Comparison of ENCODE assay signal across 24 cellular contexts in the genomic region with DNA sequence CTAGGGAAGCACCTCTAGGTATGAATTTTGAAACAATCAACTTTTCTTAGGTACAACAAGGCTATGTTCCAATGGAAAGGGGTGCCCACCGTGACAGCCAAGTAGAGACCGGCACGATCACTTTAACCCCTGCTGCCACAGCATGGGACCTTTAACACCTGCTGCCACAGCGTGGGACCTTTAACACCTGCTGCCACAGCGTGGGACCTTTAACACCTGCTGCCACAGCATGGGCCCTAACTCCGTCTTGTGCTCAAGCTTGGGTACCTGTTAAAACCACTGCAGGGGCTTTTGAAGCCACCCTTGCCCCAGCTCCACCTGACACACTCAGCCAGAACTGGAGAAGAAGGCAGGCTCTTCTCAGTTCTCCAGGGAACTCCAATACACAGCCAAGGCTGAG. TPM values are rescaled to one million over a fixed set of nuclear protein-coding genes. Genes with fewer than 3 reads are reported as not detected.
DNase-seq lines count a peak whose midpoint lies in the region; ATAC-seq and TF ChIP-seq lines count a peak whose summit lies in the region.
"Had no signal": no experiment of that assay in that cellular context is flagged by ENCODE, and none has a peak within 500 bp of the region (broad histone marks: within the 10 kb centered on the region; RNA-seq: fewer than 3 reads in every experiment).

No MANE protein-coding gene starts in this region.

- H3K4me2 ChIP-seq in BLaER1: peak overlapping the region; percentile 96
- H3K4me2 ChIP-seq: A549 had no signal

- H3K4me3 Mint-ChIP-seq in Caco-2 (ENCODE audit: unreplicated experiment) (no peak overlapping the region), WTC11 (no peak overlapping the region)
- H3K4me3 Mint-ChIP-seq: CD8-positive, alpha-beta T cell had no signal

- peaks cover 93% of the 10 kb centered on the region for H3K4me1 ChIP-seq in BLaER1
- peaks cover 33% of the 10 kb centered on the region for H3K4me1 ChIP-seq in Caco-2

- TF ChIP-seq CTCF in Caco-2 (IDR thresholded peaks at IDR 0.05; ENCODE audit: insufficient read depth in 1 of 2, low read depth in 1 of 2, low read length in 1 of 2, severe bottlenecking in 1 of 2, unreplicated experiment in 1 of 2): no peak
- no peak for TF ChIP-seq CTCF in WTC11 (IDR thresholded peaks at IDR 0.05)

- peaks cover 41% of the 10 kb centered on the region for H3K36me3 ChIP-seq in BLaER1
- no peaks in the 10 kb centered on the region; the same call in 1 of the 2 replicates for H3K36me3 ChIP-seq in Caco-2 (ENCODE audit: control insufficient read depth, insufficient read depth, low read length)

- H3K27ac Mint-ChIP-seq in Caco-2 (ENCODE audit: unreplicated experiment): peak overlapping the region; percentile 21
- peak overlapping the region; percentile 44 for H3K27ac Mint-ChIP-seq in WTC11

- H3K4me1 Mint-ChIP-seq in Caco-2 (ENCODE audit: low read depth, unreplicated experiment): peaks cover 27% of the 10 kb centered on the region
- peaks cover 24% of the 10 kb centered on the region for H3K4me1 Mint-ChIP-seq in WTC11

- H3K9me3 ChIP-seq in BLaER1 (no peaks in the 10 kb centered on the region), Caco-2 (no peaks in the 10 kb centered on the region)
- H3K9me3 ChIP-seq: A549, Peyer's patch had no signal

- peaks cover 9% of the 10 kb centered on the region for H3K9me3 Mint-ChIP-seq in Caco-2 (ENCODE audit: unreplicated experiment)
- no peaks in the 10 kb centered on the region for H3K9me3 Mint-ChIP-seq in WTC11
- H3K9me3 Mint-ChIP-seq: CD8-positive, alpha-beta T cell had no signal

- ATAC-seq in WTC11 (no peak), GM21737 (IDR thresholded peaks at IDR 0.05; ENCODE audit: unreplicated experiment) (no peak)
- ATAC-seq: A549; CD8-positive, alpha-beta T cell; GM12878; HCT116 had no signal

- peak overlapping the region; percentile 80; the same call in 1 of the 2 replicates for H3K9ac ChIP-seq in BLaER1

- no TSS peak for BruUV-seq in Caco-2 (replicated peaks; lab: Mats Ljungman, UMichigan)

- DNase-seq in Caco-2 (no peak), WTC11 (ENCODE audit: low spot score) (no peak), posterior vena cava (ENCODE audit: low spot score) (peak; percentile 35), nucleus accumbens (lab: John Stamatoyannopoulos, UW) (no peak), substantia nigra (lab: John Stamatoyannopoulos, UW) (no peak)
- DNase-seq: AML-193; CD8-positive, alpha-beta T cell; DMS 273 treated with DMSO at 0.1 percent for 48 hours; DMS79; EL; GDM1; NCI-H1048; NCI-H1436 treated with DMSO at 0.1 percent for 48 hours; NCI-H2029 treated with DMSO at 0.1 percent for 48 hours; NCI-H510A; NCI-H69; SHP77 treated with DMSO at 0.1 percent for 48 hours had no signal

- peak overlapping the region; percentile 96 for H3K27ac ChIP-seq in BLaER1
- no peak overlapping the region for H3K27ac ChIP-seq in substantia nigra (ENCODE audit: low read depth, low read length, poor library complexity, severe bottlenecking)
- H3K27ac ChIP-seq: A549, C4-2B, Peyer's patch had no signal

- CTCF ChIA-PET in Caco-2 (lab: Charles Lee): no interaction called here
- CTCF ChIA-PET in WTC11 (lab: Charles Lee): interaction anchor here (1.0 to 2.0 kb wide), 2 partner anchors 12 to 20 kb away, joined by 4 to 6 read pairs; no protein-coding TSS in a partner anchor

- H3K27me3 Mint-ChIP-seq in Caco-2 (ENCODE audit: insufficient read depth, unreplicated experiment) (no peaks in the 10 kb centered on the region), WTC11 (ENCODE audit: low read depth) (no peaks in the 10 kb centered on the region; the same call in 1 of the 2 replicates)

- H3K36me3 Mint-ChIP-seq in Caco-2 (ENCODE audit: insufficient read depth, unreplicated experiment): peaks cover 71% of the 10 kb centered on the region
- H3K36me3 Mint-ChIP-seq in WTC11: peaks cover 35% of the 10 kb centered on the region

- H3K4me3 ChIP-seq in BLaER1 (no peak overlapping the region), Caco-2 (ENCODE audit: low read depth, low read length) (no peak overlapping the region)
- H3K4me3 ChIP-seq: A549, GM12878, Peyer's patch had no signal

- intact Hi-C loops in Caco-2 (cut with micrococcal nuclease; ENCODE audit: unreplicated experiment): no loop called here
- intact Hi-C loops in posterior vena cava (cut with DNase I): loop anchor here in 1 of 2 donors (5.0 kb wide), 1 partner anchor 418 kb away; no protein-coding TSS in a partner anchor

- H3K27me3 ChIP-seq in BLaER1: no peaks in the 10 kb centered on the region
- H3K27me3 ChIP-seq in Caco-2 (replicated peaks; ENCODE audit: control insufficient read depth, insufficient read depth, low read length): no peaks in the 10 kb centered on the region
- H3K27me3 ChIP-seq: Peyer's patch had no signal

- POLR2A ChIA-PET in Caco-2 (lab: Charles Lee): no interaction called here
- POLR2A ChIA-PET in WTC11 (lab: Charles Lee): no interaction called here

- no peaks in the 10 kb centered on the region; the same call in 1 of the 2 replicates for H4K20me1 ChIP-seq in BLaER1

TF ChIP-seq in WTC11, 78 proteins besides CTCF, POLR2A, EP300 and RAD21:
- TF ChIP-seq SMAD4 (CRISPR knock-in tag; IDR thresholded peaks at IDR 0.05) (no peak), ZNF423 (CRISPR knock-in tag; IDR thresholded peaks at IDR 0.05) (peak; percentile 24; the same call in 1 of the 2 replicates)
- TF ChIP-seq, protein P1, sequence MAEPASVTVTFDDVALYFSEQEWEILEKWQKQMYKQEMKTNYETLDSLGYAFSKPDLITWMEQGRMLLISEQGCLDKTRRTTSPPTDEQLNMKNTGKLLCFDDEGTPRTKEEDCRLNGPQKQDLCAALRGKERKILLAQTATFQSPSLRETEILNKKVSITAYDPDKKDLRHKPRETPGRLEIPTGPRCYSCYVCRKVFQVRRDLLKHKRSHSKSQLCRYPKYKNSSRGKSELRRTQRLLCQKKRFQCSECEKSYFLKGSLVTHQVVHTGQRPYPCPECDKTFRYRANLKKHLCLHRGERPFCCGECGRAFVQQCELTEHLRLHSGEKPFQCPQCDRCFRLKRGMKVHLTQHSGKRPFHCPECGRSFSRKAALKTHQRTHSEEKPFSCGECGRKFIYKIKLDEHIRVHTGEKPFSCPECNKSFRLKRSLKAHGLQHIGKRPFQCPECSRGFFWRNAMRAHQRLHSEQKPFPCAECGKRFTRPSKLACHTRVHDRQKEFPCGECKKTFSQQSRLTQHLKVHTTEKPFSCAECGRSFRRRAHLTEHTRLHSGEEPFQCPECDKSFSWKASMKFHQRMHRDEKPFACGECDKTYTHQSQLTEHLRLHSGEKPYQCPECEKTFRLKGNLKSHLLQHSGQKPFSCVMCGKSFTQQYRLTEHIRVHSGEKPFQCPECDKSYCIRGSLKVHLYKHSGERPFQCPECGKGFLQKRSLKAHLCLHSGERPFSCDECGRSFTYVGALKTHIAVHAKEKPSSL (CRISPR knock-in tag; conservative IDR thresholded peaks at IDR 0.05): no peak

RNA-seq across cellular contexts. Expression of a gene that starts 18.2 kb away (rescaled TPM):
- 19.8 and 20.6 TPM in 2 replicates for total RNA-seq in Caco-2 (2022)
- total RNA-seq in WTC11 (2021): 16.9 to 25.7 TPM (median 18.8 TPM) in 3 replicates
- 1 to 10 TPM; 5.4 to 6.1 TPM for total RNA-seq in posterior vena cava

RNA-seq across cellular contexts. Expression of a gene that starts 21.6 kb away (rescaled TPM):
- 240 and 241 TPM in 2 replicates for total RNA-seq in Caco-2 (2022)
- 141 to 162 TPM (median 147 TPM) in 3 replicates for total RNA-seq in WTC11 (2021)
- 10 to 100 TPM; 72.4 to 95.7 TPM for total RNA-seq in posterior vena cava

RNA-seq across cellular contexts. Expression of a gene that starts 26.3 kb away (rescaled TPM):
- total RNA-seq in Caco-2 (2022) (201 and 229 TPM in 2 replicates), WTC11 (2021) (235 to 273 TPM (median 245 TPM) in 3 replicates), posterior vena cava (10 to 100 TPM; 81.8 to 91.9 TPM)

RNA-seq across cellular contexts. Expression of a gene that starts 26.4 kb away (rescaled TPM):
- total RNA-seq in Caco-2 (2022) (29.9 and 31.7 TPM in 2 replicates), WTC11 (2021) (37.0 to 40.2 TPM (median 38.0 TPM) in 3 replicates), posterior vena cava (10 to 100 TPM; 17.4 to 18.6 TPM)

RNA-seq across cellular contexts. Expression of a gene that starts 27.8 kb away (rescaled TPM):
- total RNA-seq in Caco-2 (2022): 15.2 and 16.7 TPM in 2 replicates
- total RNA-seq in WTC11 (2021): 60.4 to 74.6 TPM (median 64.6 TPM) in 3 replicates
- total RNA-seq in posterior vena cava: 10 to 100 TPM; 11.3 to 13.4 TPM
